ENCODE assay signal across 2 cellular contexts in the genomic region with DNA sequence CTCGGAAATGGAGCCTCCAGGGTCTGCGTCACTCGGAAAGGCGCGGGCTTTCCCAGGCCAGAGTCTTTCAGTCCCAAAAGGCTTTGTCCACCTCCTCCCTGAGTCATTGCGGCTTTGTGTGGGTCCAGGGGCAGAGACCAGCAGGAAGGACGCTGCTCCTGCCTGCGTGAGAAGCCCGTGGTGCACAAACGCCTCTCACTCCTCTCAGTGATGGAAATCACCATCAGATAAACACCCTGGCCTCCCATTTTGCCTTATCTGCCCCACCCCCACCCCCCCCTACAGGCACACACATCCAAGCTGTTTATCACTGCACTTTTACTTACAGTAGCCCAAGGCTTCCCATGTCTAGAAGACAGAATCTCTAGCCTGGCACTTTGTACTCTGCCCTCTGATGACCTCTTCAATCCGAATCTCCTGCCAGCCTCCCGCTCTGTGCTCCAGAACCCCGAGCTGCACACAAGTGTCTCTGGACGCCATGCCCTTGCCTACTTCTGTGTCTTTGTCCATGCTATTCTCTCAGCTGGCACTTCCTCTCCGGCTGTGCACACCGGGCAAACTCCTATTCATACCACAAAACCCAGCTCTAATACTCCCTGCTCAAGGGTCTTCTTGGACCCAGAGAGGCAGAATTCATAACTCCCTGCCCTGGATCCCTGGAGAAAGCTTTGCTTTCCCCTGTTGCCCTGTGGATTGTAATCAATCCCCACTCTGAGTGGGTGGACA.
A peak's percentile ranks its signal among the peaks of the same experiment; 100 is the strongest.
TF ChIP-seq lines count a peak whose summit lies in the region.

No MANE protein-coding gene starts in this region.

TF ChIP-seq in SK-N-SH, 30 proteins besides CTCF, POLR2A, EP300 and RAD21 (continued from another document):
- TF ChIP-seq, protein P1, sequence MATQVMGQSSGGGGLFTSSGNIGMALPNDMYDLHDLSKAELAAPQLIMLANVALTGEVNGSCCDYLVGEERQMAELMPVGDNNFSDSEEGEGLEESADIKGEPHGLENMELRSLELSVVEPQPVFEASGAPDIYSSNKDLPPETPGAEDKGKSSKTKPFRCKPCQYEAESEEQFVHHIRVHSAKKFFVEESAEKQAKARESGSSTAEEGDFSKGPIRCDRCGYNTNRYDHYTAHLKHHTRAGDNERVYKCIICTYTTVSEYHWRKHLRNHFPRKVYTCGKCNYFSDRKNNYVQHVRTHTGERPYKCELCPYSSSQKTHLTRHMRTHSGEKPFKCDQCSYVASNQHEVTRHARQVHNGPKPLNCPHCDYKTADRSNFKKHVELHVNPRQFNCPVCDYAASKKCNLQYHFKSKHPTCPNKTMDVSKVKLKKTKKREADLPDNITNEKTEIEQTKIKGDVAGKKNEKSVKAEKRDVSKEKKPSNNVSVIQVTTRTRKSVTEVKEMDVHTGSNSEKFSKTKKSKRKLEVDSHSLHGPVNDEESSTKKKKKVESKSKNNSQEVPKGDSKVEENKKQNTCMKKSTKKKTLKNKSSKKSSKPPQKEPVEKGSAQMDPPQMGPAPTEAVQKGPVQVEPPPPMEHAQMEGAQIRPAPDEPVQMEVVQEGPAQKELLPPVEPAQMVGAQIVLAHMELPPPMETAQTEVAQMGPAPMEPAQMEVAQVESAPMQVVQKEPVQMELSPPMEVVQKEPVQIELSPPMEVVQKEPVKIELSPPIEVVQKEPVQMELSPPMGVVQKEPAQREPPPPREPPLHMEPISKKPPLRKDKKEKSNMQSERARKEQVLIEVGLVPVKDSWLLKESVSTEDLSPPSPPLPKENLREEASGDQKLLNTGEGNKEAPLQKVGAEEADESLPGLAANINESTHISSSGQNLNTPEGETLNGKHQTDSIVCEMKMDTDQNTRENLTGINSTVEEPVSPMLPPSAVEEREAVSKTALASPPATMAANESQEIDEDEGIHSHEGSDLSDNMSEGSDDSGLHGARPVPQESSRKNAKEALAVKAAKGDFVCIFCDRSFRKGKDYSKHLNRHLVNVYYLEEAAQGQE (IDR thresholded peaks at IDR 0.05; ENCODE audit: low read depth, low read length): no peak
- TF ChIP-seq TEAD4 (IDR thresholded peaks at IDR 0.05; ENCODE audit: borderline replicate concordance, insufficient read depth): no peak
TF ChIP-seq in SK-N-SH: peak in this region for 0.

TF ChIP-seq in K562, 482 proteins besides CTCF, POLR2A, EP300 and RAD21 (continued from another document and continues in another):
- TF ChIP-seq, protein P2, sequence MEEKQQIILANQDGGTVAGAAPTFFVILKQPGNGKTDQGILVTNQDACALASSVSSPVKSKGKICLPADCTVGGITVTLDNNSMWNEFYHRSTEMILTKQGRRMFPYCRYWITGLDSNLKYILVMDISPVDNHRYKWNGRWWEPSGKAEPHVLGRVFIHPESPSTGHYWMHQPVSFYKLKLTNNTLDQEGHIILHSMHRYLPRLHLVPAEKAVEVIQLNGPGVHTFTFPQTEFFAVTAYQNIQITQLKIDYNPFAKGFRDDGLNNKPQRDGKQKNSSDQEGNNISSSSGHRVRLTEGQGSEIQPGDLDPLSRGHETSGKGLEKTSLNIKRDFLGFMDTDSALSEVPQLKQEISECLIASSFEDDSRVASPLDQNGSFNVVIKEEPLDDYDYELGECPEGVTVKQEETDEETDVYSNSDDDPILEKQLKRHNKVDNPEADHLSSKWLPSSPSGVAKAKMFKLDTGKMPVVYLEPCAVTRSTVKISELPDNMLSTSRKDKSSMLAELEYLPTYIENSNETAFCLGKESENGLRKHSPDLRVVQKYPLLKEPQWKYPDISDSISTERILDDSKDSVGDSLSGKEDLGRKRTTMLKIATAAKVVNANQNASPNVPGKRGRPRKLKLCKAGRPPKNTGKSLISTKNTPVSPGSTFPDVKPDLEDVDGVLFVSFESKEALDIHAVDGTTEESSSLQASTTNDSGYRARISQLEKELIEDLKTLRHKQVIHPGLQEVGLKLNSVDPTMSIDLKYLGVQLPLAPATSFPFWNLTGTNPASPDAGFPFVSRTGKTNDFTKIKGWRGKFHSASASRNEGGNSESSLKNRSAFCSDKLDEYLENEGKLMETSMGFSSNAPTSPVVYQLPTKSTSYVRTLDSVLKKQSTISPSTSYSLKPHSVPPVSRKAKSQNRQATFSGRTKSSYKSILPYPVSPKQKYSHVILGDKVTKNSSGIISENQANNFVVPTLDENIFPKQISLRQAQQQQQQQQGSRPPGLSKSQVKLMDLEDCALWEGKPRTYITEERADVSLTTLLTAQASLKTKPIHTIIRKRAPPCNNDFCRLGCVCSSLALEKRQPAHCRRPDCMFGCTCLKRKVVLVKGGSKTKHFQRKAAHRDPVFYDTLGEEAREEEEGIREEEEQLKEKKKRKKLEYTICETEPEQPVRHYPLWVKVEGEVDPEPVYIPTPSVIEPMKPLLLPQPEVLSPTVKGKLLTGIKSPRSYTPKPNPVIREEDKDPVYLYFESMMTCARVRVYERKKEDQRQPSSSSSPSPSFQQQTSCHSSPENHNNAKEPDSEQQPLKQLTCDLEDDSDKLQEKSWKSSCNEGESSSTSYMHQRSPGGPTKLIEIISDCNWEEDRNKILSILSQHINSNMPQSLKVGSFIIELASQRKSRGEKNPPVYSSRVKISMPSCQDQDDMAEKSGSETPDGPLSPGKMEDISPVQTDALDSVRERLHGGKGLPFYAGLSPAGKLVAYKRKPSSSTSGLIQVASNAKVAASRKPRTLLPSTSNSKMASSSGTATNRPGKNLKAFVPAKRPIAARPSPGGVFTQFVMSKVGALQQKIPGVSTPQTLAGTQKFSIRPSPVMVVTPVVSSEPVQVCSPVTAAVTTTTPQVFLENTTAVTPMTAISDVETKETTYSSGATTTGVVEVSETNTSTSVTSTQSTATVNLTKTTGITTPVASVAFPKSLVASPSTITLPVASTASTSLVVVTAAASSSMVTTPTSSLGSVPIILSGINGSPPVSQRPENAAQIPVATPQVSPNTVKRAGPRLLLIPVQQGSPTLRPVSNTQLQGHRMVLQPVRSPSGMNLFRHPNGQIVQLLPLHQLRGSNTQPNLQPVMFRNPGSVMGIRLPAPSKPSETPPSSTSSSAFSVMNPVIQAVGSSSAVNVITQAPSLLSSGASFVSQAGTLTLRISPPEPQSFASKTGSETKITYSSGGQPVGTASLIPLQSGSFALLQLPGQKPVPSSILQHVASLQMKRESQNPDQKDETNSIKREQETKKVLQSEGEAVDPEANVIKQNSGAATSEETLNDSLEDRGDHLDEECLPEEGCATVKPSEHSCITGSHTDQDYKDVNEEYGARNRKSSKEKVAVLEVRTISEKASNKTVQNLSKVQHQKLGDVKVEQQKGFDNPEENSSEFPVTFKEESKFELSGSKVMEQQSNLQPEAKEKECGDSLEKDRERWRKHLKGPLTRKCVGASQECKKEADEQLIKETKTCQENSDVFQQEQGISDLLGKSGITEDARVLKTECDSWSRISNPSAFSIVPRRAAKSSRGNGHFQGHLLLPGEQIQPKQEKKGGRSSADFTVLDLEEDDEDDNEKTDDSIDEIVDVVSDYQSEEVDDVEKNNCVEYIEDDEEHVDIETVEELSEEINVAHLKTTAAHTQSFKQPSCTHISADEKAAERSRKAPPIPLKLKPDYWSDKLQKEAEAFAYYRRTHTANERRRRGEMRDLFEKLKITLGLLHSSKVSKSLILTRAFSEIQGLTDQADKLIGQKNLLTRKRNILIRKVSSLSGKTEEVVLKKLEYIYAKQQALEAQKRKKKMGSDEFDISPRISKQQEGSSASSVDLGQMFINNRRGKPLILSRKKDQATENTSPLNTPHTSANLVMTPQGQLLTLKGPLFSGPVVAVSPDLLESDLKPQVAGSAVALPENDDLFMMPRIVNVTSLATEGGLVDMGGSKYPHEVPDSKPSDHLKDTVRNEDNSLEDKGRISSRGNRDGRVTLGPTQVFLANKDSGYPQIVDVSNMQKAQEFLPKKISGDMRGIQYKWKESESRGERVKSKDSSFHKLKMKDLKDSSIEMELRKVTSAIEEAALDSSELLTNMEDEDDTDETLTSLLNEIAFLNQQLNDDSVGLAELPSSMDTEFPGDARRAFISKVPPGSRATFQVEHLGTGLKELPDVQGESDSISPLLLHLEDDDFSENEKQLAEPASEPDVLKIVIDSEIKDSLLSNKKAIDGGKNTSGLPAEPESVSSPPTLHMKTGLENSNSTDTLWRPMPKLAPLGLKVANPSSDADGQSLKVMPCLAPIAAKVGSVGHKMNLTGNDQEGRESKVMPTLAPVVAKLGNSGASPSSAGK (IDR thresholded peaks at IDR 0.05): no peak
- TF ChIP-seq KDM5B (IDR thresholded peaks at IDR 0.05; ENCODE audit: insufficient replicate concordance, low read depth, low read length): no peak
- no peak for TF ChIP-seq ZNF347 (CRISPR knock-in tag; IDR thresholded peaks at IDR 0.05; ENCODE audit: low read depth)
- TF ChIP-seq HDGF (IDR thresholded peaks at IDR 0.05): no peak
- no peak for TF ChIP-seq ZNF23 (CRISPR knock-in tag; IDR thresholded peaks at IDR 0.05)
- TF ChIP-seq, protein P3, sequence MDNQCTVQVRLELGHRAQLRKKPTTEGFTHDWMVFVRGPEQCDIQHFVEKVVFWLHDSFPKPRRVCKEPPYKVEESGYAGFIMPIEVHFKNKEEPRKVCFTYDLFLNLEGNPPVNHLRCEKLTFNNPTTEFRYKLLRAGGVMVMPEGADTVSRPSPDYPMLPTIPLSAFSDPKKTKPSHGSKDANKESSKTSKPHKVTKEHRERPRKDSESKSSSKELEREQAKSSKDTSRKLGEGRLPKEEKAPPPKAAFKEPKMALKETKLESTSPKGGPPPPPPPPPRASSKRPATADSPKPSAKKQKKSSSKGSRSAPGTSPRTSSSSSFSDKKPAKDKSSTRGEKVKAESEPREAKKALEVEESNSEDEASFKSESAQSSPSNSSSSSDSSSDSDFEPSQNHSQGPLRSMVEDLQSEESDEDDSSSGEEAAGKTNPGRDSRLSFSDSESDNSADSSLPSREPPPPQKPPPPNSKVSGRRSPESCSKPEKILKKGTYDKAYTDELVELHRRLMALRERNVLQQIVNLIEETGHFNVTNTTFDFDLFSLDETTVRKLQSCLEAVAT (IDR thresholded peaks at IDR 0.05): no peak
- no peak for TF ChIP-seq ZNF551 (CRISPR knock-in tag; IDR thresholded peaks at IDR 0.05)
- TF ChIP-seq ZNF224 (CRISPR knock-in tag; IDR thresholded peaks at IDR 0.05): no peak
- TF ChIP-seq, protein P4, sequence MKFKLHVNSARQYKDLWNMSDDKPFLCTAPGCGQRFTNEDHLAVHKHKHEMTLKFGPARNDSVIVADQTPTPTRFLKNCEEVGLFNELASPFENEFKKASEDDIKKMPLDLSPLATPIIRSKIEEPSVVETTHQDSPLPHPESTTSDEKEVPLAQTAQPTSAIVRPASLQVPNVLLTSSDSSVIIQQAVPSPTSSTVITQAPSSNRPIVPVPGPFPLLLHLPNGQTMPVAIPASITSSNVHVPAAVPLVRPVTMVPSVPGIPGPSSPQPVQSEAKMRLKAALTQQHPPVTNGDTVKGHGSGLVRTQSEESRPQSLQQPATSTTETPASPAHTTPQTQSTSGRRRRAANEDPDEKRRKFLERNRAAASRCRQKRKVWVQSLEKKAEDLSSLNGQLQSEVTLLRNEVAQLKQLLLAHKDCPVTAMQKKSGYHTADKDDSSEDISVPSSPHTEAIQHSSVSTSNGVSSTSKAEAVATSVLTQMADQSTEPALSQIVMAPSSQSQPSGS (CRISPR knock-in tag; IDR thresholded peaks at IDR 0.05): no peak
- no peak for TF ChIP-seq MBD2 (IDR thresholded peaks at IDR 0.05; ENCODE audit: borderline replicate concordance, low read depth)
- no peak for TF ChIP-seq RBM14 (IDR thresholded peaks at IDR 0.05; ENCODE audit: borderline replicate concordance, insufficient read depth, low read depth, low read length)
- no peak for TF ChIP-seq ZNF717 (CRISPR knock-in tag; IDR thresholded peaks at IDR 0.05)
- no peak for TF ChIP-seq ZNF444 (CRISPR knock-in tag; IDR thresholded peaks at IDR 0.05)
- peak; percentile 18; the same call in 1 of the 2 replicates for TF ChIP-seq EGR1 (conservative IDR thresholded peaks at IDR 0.05)
- TF ChIP-seq, protein P5, sequence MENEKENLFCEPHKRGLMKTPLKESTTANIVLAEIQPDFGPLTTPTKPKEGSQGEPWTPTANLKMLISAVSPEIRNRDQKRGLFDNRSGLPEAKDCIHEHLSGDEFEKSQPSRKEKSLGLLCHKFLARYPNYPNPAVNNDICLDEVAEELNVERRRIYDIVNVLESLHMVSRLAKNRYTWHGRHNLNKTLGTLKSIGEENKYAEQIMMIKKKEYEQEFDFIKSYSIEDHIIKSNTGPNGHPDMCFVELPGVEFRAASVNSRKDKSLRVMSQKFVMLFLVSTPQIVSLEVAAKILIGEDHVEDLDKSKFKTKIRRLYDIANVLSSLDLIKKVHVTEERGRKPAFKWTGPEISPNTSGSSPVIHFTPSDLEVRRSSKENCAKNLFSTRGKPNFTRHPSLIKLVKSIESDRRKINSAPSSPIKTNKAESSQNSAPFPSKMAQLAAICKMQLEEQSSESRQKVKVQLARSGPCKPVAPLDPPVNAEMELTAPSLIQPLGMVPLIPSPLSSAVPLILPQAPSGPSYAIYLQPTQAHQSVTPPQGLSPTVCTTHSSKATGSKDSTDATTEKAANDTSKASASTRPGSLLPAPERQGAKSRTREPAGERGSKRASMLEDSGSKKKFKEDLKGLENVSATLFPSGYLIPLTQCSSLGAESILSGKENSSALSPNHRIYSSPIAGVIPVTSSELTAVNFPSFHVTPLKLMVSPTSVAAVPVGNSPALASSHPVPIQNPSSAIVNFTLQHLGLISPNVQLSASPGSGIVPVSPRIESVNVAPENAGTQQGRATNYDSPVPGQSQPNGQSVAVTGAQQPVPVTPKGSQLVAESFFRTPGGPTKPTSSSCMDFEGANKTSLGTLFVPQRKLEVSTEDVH (IDR thresholded peaks at IDR 0.05; ENCODE audit: low read depth, partially characterized antibody): no peak
- peak; percentile 61; the same call in 1 of the 2 replicates for TF ChIP-seq NFE2 (IDR thresholded peaks at IDR 0.05; ENCODE audit: low read depth)
- TF ChIP-seq DDX20 (tag; IDR thresholded peaks at IDR 0.05; ENCODE audit: low read depth): no peak
- no peak for TF ChIP-seq BCOR (IDR thresholded peaks at IDR 0.05)
- no peak for TF ChIP-seq CBFA2T2 (conservative IDR thresholded peaks at IDR 0.05)
- TF ChIP-seq, protein P6, sequence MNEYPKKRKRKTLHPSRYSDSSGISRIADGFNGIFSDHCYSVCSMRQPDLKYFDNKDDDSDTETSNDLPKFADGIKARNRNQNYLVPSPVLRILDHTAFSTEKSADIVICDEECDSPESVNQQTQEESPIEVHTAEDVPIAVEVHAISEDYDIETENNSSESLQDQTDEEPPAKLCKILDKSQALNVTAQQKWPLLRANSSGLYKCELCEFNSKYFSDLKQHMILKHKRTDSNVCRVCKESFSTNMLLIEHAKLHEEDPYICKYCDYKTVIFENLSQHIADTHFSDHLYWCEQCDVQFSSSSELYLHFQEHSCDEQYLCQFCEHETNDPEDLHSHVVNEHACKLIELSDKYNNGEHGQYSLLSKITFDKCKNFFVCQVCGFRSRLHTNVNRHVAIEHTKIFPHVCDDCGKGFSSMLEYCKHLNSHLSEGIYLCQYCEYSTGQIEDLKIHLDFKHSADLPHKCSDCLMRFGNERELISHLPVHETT (CRISPR knock-in tag; conservative IDR thresholded peaks at IDR 0.05 in 1 of 2, IDR thresholded peaks at IDR 0.05 in 1 of 2): peak in 1 of 2 experiments; percentile 55; a peak in 2 of 4 replicates
- no peak for TF ChIP-seq ZNF253 (CRISPR knock-in tag; conservative IDR thresholded peaks at IDR 0.05)
- TF ChIP-seq, protein P7, sequence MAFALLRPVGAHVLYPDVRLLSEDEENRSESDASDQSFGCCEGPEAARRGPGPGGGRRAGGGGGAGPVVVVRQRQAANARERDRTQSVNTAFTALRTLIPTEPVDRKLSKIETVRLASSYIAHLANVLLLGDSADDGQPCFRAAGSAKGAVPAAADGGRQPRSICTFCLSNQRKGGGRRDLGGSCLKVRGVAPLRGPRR (CRISPR knock-in tag; IDR thresholded peaks at IDR 0.05): no peak
- TF ChIP-seq, protein P8, sequence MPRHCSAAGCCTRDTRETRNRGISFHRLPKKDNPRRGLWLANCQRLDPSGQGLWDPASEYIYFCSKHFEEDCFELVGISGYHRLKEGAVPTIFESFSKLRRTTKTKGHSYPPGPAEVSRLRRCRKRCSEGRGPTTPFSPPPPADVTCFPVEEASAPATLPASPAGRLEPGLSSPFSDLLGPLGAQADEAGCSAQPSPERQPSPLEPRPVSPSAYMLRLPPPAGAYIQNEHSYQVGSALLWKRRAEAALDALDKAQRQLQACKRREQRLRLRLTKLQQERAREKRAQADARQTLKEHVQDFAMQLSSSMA (CRISPR knock-in tag; IDR thresholded peaks at IDR 0.05): no peak
- no peak for TF ChIP-seq RAD51 (IDR thresholded peaks at IDR 0.05; ENCODE audit: borderline replicate concordance, low read depth)
- TF ChIP-seq KDM4B (IDR thresholded peaks at IDR 0.05; ENCODE audit: borderline replicate concordance in 2 of 2, low read depth in 1 of 2): no peak
- no peak for TF ChIP-seq ZNF785 (CRISPR knock-in tag; IDR thresholded peaks at IDR 0.05)
- no peak for TF ChIP-seq PPARD (CRISPR knock-in tag; IDR thresholded peaks at IDR 0.05)
